In genomic region chr4:83664071-83664470, GRCh38 we compare ENCODE assay signal across 26 cellular contexts.
DNase-seq lines count a peak whose midpoint lies in the region; ATAC-seq, FAIRE-seq and TF ChIP-seq lines count a peak whose summit lies in the region.
"Had no signal": no experiment of that assay in that cellular context is flagged by ENCODE, and none has a peak within 500 bp of the region (broad histone marks: within the 10 kb centered on the region; RNA-seq: fewer than 3 reads in every experiment).

No MANE protein-coding gene starts in this region.

- H3K4me3 ChIP-seq in GM23338 (no peak overlapping the region), H1 (ENCODE audit: extremely low read depth in 1 of 4, insufficient read depth in 2 of 4, low read depth in 3 of 4, low read length in 4 of 4) (no peak overlapping the region), aorta (ENCODE audit: low read length in 2 of 2) (no peak overlapping the region)
- H3K4me3 ChIP-seq: BLaER1 had no signal

- no peaks in the 10 kb centered on the region for H3K79me1 ChIP-seq in H1 (ENCODE audit: low read depth, low read length)

- H3K23ac ChIP-seq in H1 (ENCODE audit: insufficient read length) = no peak overlapping the region

- H3K9me3 ChIP-seq in H1 (ENCODE audit: insufficient read depth in 2 of 2, low read depth in 1 of 2, low read length in 1 of 2) = no peaks in the 10 kb centered on the region
- no peaks in the 10 kb centered on the region for H3K9me3 ChIP-seq in aorta (ENCODE audit: control insufficient read depth, low read length)
- H3K9me3 ChIP-seq: BE2C, BLaER1 had no signal

- H3K36me3 ChIP-seq in GM23338 (ENCODE audit: insufficient read depth) (no peaks in the 10 kb centered on the region), H1 (ENCODE audit: control insufficient read depth in 2 of 4, insufficient read depth in 4 of 4, low read length in 3 of 4) (no peaks in the 10 kb centered on the region), aorta (ENCODE audit: control insufficient read depth in 1 of 2, insufficient read depth in 2 of 2, low read length in 1 of 2) (no peaks in the 10 kb centered on the region)
- H3K36me3 ChIP-seq: BE2C, BLaER1 had no signal

- CTCF ChIA-PET in H1 (lab: Charles Lee; ENCODE audit: partially characterized antibody) = interaction anchor here (1.1 to 2.8 kb wide), 4 partner anchors 9 to 60 kb away, joined by 3 to 9 read pairs (median 7); no protein-coding TSS in a partner anchor

- H3K27ac ChIP-seq in GM23338 (ENCODE audit: low read depth) (no peak overlapping the region), H1 (ENCODE audit: low read depth, low read length) (no peak overlapping the region), aorta (ENCODE audit: low read depth in 1 of 2, low read length in 2 of 2) (no peak overlapping the region)
- H3K27ac ChIP-seq: BLaER1 had no signal

- H2AK5ac ChIP-seq in H1 (ENCODE audit: low read depth, low read length) = no peak overlapping the region

- H3K36me3 Mint-ChIP-seq in GM23338 (ENCODE audit: low read depth) = no peaks in the 10 kb centered on the region; the same call in 2 of the 3 replicates
- H3K36me3 Mint-ChIP-seq: CD14-positive monocyte; CD4-positive, alpha-beta memory T cell; CD4-positive, CD25-positive, alpha-beta regulatory T cell; CD8-positive, alpha-beta memory T cell had no signal

- no peak for TF ChIP-seq POLR2A in H1 (IDR thresholded peaks at IDR 0.05; ENCODE audit: control extremely low read depth in 1 of 2, low read depth in 2 of 2, low read length in 2 of 2)

- H3K4me1 ChIP-seq in GM23338 (ENCODE audit: insufficient read depth) = peaks cover 47% of the 10 kb centered on the region
- peaks cover 0 to 5% (median 2%) of the 10 kb centered on the region in 4 experiments; a peak in 3 of 7 replicates for H3K4me1 ChIP-seq in H1 (replicated peaks in 1 of 4; ENCODE audit: control insufficient read depth in 3 of 4, insufficient read depth in 4 of 4, low read length in 3 of 4)
- no peaks in the 10 kb centered on the region for H3K4me1 ChIP-seq in aorta (ENCODE audit: control insufficient read depth in 1 of 2, insufficient read depth in 2 of 2, low read length in 2 of 2)
- H3K4me1 ChIP-seq: BE2C had no signal

- 85% methylated on average over 10 of the region's 10 CpGs; no CpG with 5 or more reads in 1 of the 2 experiments for WGBS in H1 (ENCODE audit: extremely low coverage in 1 of 2, insufficient coverage in 1 of 2, insufficient read length in 1 of 2, insufficient replicate concordance in 2 of 2, low coverage in 1 of 2, low lambda C conversion rate in 2 of 2, missing lambda C conversion rate in 1 of 2), 2 experiments
- 84 to 88% methylated on average over 10 of the region's 10 CpGs for WGBS in aorta, 2 donors

- TF ChIP-seq CTCF in GM23338 (conservative IDR thresholded peaks at IDR 0.05; ENCODE audit: low read depth in 2 of 2) (no peak), H1 (IDR thresholded peaks at IDR 0.05; ENCODE audit: control extremely low read depth in 1 of 3, insufficient read depth in 1 of 3, low read depth in 1 of 3, low read length in 3 of 3) (no peak)

- H3F3A ChIP-seq in GM23338 (replicated peaks; ENCODE audit: low read depth) = no peaks in the 10 kb centered on the region

- no peak overlapping the region for H3K9ac ChIP-seq in H1 (replicated peaks in 1 of 4; ENCODE audit: extremely low read depth in 1 of 4, low read depth in 3 of 4, low read length in 3 of 4)
- H3K9ac ChIP-seq: BLaER1 had no signal

- no peak overlapping the region for H3K4me3 Mint-ChIP-seq in GM23338
- H3K4me3 Mint-ChIP-seq: CD14-positive monocyte; CD4-positive, alpha-beta memory T cell; CD4-positive, CD25-positive, alpha-beta regulatory T cell; CD8-positive, alpha-beta memory T cell had no signal

- FAIRE-seq in H1 (lab: Jason Lieb, UNC) = no peak
- no peak for FAIRE-seq in frontal cortex (lab: Jason Lieb, UNC)
- FAIRE-seq: A204.1, G401.6, GM12891 had no signal

- intact Hi-C loops in aorta (cut with DNase I) = no loop called here

- peaks cover 37% of the 10 kb centered on the region for H3K4me1 Mint-ChIP-seq in GM23338
- H3K4me1 Mint-ChIP-seq: CD14-positive monocyte had no signal

- H3K79me2 ChIP-seq in GM23338 (replicated peaks; ENCODE audit: insufficient read depth) = no peaks in the 10 kb centered on the region
- no peaks in the 10 kb centered on the region for H3K79me2 ChIP-seq in H1 (ENCODE audit: control insufficient read depth in 1 of 2, insufficient read depth in 2 of 2, low read length in 2 of 2)

- DNase-seq in ELF-1 (ENCODE audit: low read depth, low spot score) = peak; percentile 35
- peak; percentile 51 for DNase-seq in GM23338 (ENCODE audit: low spot score)
- no peak for DNase-seq in H1 (ENCODE audit: low read depth in 1 of 2, low spot score in 2 of 2)
- no peak for DNase-seq in frontal cortex (ENCODE audit: low spot score in 2 of 2)
- DNase-seq in NCI-H1417 treated with DMSO at 0.1 percent for 48 hours (lab: John Stamatoyannopoulos, UW) = no peak
- no peak for DNase-seq in aorta
- DNase-seq: 8988T; ACHN; BE2C; C1 segment of cervical spinal cord; CD4-positive, alpha-beta memory T cell; CD4-positive, CD25-positive, alpha-beta regulatory T cell; CD8-positive, alpha-beta memory T cell; COR-L47; DMS 273 treated with DMSO at 0.1 percent for 48 hours; DMS153; DMS53; DMS79; DND-41; EL; GF-D8 had no signal

- TF ChIP-seq EP300 in H1 (IDR thresholded peaks at IDR 0.05; ENCODE audit: borderline replicate concordance in 1 of 2, low read depth in 2 of 2, low read length in 2 of 2) = no peak

- H2BK12ac ChIP-seq in H1 (ENCODE audit: low read depth, low read length) = no peak overlapping the region

- H2AFZ ChIP-seq in GM23338 (0 out of 2 replicates have a peak overlapping the region, but pooled peaks have one; percentile 56), H1 (ENCODE audit: low read length) (no peak overlapping the region)

- H4K91ac ChIP-seq in H1 (replicated peaks; ENCODE audit: insufficient read length, low read length) = no peak overlapping the region

- H3K9me2 ChIP-seq in GM23338 (ENCODE audit: insufficient read depth) = peaks cover 20% of the 10 kb centered on the region

- H2BK15ac ChIP-seq in H1 (ENCODE audit: low read length) = no peak overlapping the region

- no peak overlapping the region for H4K8ac ChIP-seq in H1 (ENCODE audit: extremely low read depth, insufficient read depth, low read length)

- no peak overlapping the region for H3K18ac ChIP-seq in H1 (ENCODE audit: extremely low read depth, low read length)

- H3K27me3 ChIP-seq in GM23338 (ENCODE audit: insufficient read depth) (no peaks in the 10 kb centered on the region), H1 (replicated peaks in 1 of 4; ENCODE audit: control insufficient read depth in 3 of 4, extremely low read depth in 1 of 4, insufficient read depth in 3 of 4, low read length in 3 of 4) (no peaks in the 10 kb centered on the region), aorta (ENCODE audit: control insufficient read depth in 1 of 2, insufficient read depth in 2 of 2, low read length in 1 of 2) (no peaks in the 10 kb centered on the region)
- H3K27me3 ChIP-seq: BE2C, BLaER1 had no signal

- no peaks in the 10 kb centered on the region for H3K27me3 Mint-ChIP-seq in GM23338 (ENCODE audit: insufficient read depth, low read depth, poor library complexity)

- TF ChIP-seq RAD21 in H1 (IDR thresholded peaks at IDR 0.05 in 1 of 2, conservative IDR thresholded peaks at IDR 0.05 in 1 of 2; ENCODE audit: low read depth in 2 of 2, low read length in 2 of 2) = no peak

- ATAC-seq in GM23338 (no peak), aorta (ENCODE audit: low FRiP score) (no peak)

- no peak overlapping the region for H3K56ac ChIP-seq in H1 (replicated peaks; ENCODE audit: insufficient read length, low read depth, low read length)

- H2BK120ac ChIP-seq in H1 (replicated peaks; ENCODE audit: low read depth, low read length) = no peak overlapping the region

- H4K5ac ChIP-seq in H1 (ENCODE audit: insufficient read length, low read depth, low read length) = no peak overlapping the region

- H3K9me3 Mint-ChIP-seq in GM23338 = no peaks in the 10 kb centered on the region
- H3K9me3 Mint-ChIP-seq: CD8-positive, alpha-beta memory T cell had no signal

- no peak overlapping the region for H3K4ac ChIP-seq in H1 (replicated peaks; ENCODE audit: insufficient read length, low read depth, low read length)

- no peak overlapping the region for H2BK20ac ChIP-seq in H1 (ENCODE audit: low read length)

- H4K20me1 ChIP-seq in GM23338 (replicated peaks; ENCODE audit: insufficient read depth) = no peaks in the 10 kb centered on the region
- no peaks in the 10 kb centered on the region for H4K20me1 ChIP-seq in H1 (replicated peaks in 1 of 2; ENCODE audit: control insufficient read depth in 1 of 2, insufficient read depth in 2 of 2, low read length in 2 of 2)
- H4K20me1 ChIP-seq: BLaER1 had no signal

- no peak overlapping the region for H2BK5ac ChIP-seq in H1 (ENCODE audit: low read depth, low read length)

- H3K23me2 ChIP-seq in H1 (ENCODE audit: low read depth, low read length) = no peaks in the 10 kb centered on the region

- H3K4me2 ChIP-seq in GM23338 (0 out of 2 replicates have a peak overlapping the region, but pooled peaks have one; percentile 49), H1 (ENCODE audit: insufficient read depth in 1 of 2, low read depth in 2 of 2, low read length in 2 of 2) (no peak overlapping the region)
- H3K4me2 ChIP-seq: BLaER1 had no signal

- no peak overlapping the region for H3K27ac Mint-ChIP-seq in GM23338
- H3K27ac Mint-ChIP-seq: CD4-positive, alpha-beta memory T cell; CD4-positive, CD25-positive, alpha-beta regulatory T cell had no signal

- H3K14ac ChIP-seq in H1 (ENCODE audit: insufficient read length) = no peak overlapping the region

- POLR2A ChIA-PET in H1 (lab: Charles Lee; ENCODE audit: partially characterized antibody) = no interaction called here

TF ChIP-seq in GM23338, 12 proteins besides CTCF, POLR2A, EP300 and RAD21 (continues in another document):
- TF ChIP-seq CREB1 (CRISPR knock-in tag; IDR thresholded peaks at IDR 0.05; ENCODE audit: low read depth) (no peak), POLR2AphosphoS5 (IDR thresholded peaks at IDR 0.05; ENCODE audit: low read depth) (no peak), ZNF331 (CRISPR knock-in tag; IDR thresholded peaks at IDR 0.05; ENCODE audit: low read depth) (no peak)

TF ChIP-seq in H1, 55 proteins besides CTCF, POLR2A, EP300 and RAD21:
- no peak for TF ChIP-seq SIN3A (conservative IDR thresholded peaks at IDR 0.05 in 1 of 2, IDR thresholded peaks at IDR 0.05 in 1 of 2; ENCODE audit: low read depth in 1 of 2, low read length in 2 of 2)
- no peak for TF ChIP-seq CHD1 (IDR thresholded peaks at IDR 0.05; ENCODE audit: low read depth, low read length)
- 0 out of 2 replicates have a peak, but pooled peaks have one; percentile 16 for TF ChIP-seq YY1 (IDR thresholded peaks at IDR 0.05; ENCODE audit: low read depth, low read length)
- TF ChIP-seq POLR2AphosphoS5 (IDR thresholded peaks at IDR 0.05; ENCODE audit: low read depth, low read length) = no peak

Comparison
In these comparisons a context has a peak if more than half of its experiments do, and no peak if none do; other contexts are left out.
1. DNase-seq: peak in ELF-1 (single experiment) and GM23338 (single experiment); none in H1 (0 of 2), frontal cortex (0 of 2), NCI-H1417 treated with DMSO at 0.1 percent for 48 hours (single experiment) and aorta (0 of 2).